Comparison of ENCODE assay signal across 1 cellular context in genomic region chr4:98555798-98556445, GRCh38.
TF ChIP-seq lines count a peak whose summit lies in the region.

No MANE protein-coding gene starts in this region.

TF ChIP-seq in GM23338, 12 proteins besides CTCF, POLR2A, EP300 and RAD21 (continued from another document):
- TF ChIP-seq, protein P1, sequence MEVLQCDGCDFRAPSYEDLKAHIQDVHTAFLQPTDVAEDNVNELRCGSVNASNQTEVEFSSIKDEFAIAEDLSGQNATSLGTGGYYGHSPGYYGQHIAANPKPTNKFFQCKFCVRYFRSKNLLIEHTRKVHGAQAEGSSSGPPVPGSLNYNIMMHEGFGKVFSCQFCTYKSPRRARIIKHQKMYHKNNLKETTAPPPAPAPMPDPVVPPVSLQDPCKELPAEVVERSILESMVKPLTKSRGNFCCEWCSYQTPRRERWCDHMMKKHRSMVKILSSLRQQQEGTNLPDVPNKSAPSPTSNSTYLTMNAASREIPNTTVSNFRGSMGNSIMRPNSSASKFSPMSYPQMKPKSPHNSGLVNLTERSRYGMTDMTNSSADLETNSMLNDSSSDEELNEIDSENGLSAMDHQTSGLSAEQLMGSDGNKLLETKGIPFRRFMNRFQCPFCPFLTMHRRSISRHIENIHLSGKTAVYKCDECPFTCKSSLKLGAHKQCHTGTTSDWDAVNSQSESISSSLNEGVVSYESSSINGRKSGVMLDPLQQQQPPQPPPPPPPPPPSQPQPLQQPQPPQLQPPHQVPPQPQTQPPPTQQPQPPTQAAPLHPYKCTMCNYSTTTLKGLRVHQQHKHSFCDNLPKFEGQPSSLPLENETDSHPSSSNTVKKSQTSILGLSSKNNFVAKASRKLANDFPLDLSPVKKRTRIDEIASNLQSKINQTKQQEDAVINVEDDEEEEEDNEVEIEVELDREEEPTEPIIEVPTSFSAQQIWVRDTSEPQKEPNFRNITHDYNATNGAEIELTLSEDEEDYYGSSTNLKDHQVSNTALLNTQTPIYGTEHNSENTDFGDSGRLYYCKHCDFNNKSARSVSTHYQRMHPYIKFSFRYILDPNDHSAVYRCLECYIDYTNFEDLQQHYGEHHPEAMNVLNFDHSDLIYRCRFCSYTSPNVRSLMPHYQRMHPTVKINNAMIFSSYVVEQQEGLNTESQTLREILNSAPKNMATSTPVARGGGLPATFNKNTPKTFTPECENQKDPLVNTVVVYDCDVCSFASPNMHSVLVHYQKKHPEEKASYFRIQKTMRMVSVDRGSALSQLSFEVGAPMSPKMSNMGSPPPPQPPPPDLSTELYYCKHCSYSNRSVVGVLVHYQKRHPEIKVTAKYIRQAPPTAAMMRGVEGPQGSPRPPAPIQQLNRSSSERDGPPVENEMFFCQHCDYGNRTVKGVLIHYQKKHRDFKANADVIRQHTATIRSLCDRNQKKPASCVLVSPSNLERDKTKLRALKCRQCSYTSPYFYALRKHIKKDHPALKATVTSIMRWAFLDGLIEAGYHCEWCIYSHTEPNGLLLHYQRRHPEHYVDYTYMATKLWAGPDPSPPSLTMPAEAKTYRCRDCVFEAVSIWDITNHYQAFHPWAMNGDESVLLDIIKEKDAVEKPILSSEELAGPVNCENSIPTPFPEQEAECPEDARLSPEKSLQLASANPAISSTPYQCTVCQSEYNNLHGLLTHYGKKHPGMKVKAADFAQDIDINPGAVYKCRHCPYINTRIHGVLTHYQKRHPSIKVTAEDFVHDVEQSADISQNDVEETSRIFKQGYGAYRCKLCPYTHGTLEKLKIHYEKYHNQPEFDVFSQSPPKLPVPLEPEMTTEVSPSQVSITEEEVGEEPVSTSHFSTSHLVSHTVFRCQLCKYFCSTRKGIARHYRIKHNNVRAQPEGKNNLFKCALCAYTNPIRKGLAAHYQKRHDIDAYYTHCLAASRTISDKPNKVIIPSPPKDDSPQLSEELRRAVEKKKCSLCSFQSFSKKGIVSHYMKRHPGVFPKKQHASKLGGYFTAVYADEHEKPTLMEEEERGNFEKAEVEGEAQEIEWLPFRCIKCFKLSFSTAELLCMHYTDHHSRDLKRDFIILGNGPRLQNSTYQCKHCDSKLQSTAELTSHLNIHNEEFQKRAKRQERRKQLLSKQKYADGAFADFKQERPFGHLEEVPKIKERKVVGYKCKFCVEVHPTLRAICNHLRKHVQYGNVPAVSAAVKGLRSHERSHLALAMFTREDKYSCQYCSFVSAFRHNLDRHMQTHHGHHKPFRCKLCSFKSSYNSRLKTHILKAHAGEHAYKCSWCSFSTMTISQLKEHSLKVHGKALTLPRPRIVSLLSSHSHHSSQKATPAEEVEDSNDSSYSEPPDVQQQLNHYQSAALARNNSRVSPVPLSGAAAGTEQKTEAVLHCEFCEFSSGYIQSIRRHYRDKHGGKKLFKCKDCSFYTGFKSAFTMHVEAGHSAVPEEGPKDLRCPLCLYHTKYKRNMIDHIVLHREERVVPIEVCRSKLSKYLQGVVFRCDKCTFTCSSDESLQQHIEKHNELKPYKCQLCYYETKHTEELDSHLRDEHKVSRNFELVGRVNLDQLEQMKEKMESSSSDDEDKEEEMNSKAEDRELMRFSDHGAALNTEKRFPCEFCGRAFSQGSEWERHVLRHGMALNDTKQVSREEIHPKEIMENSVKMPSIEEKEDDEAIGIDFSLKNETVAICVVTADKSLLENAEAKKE (CRISPR knock-in tag; IDR thresholded peaks at IDR 0.05) = no peak
- TF ChIP-seq EZH2phosphoT487 (IDR thresholded peaks at IDR 0.05; ENCODE audit: unreplicated experiment) = no peak
- TF ChIP-seq, protein P2, sequence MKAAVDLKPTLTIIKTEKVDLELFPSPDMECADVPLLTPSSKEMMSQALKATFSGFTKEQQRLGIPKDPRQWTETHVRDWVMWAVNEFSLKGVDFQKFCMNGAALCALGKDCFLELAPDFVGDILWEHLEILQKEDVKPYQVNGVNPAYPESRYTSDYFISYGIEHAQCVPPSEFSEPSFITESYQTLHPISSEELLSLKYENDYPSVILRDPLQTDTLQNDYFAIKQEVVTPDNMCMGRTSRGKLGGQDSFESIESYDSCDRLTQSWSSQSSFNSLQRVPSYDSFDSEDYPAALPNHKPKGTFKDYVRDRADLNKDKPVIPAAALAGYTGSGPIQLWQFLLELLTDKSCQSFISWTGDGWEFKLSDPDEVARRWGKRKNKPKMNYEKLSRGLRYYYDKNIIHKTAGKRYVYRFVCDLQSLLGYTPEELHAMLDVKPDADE (IDR thresholded peaks at IDR 0.05) = no peak
- no peak for TF ChIP-seq REST (IDR thresholded peaks at IDR 0.05; ENCODE audit: unreplicated experiment)
- no peak for TF ChIP-seq STAT1 (IDR thresholded peaks at IDR 0.05; ENCODE audit: unreplicated experiment)
- no peak for TF ChIP-seq ZNF114 (CRISPR knock-in tag; IDR thresholded peaks at IDR 0.05)
- TF ChIP-seq CREB1 (CRISPR knock-in tag; IDR thresholded peaks at IDR 0.05; ENCODE audit: low read depth) = no peak
- no peak for TF ChIP-seq ZNF331 (CRISPR knock-in tag; IDR thresholded peaks at IDR 0.05; ENCODE audit: low read depth)
TF ChIP-seq in GM23338: peak in this region for 0.
